In the genomic region with DNA sequence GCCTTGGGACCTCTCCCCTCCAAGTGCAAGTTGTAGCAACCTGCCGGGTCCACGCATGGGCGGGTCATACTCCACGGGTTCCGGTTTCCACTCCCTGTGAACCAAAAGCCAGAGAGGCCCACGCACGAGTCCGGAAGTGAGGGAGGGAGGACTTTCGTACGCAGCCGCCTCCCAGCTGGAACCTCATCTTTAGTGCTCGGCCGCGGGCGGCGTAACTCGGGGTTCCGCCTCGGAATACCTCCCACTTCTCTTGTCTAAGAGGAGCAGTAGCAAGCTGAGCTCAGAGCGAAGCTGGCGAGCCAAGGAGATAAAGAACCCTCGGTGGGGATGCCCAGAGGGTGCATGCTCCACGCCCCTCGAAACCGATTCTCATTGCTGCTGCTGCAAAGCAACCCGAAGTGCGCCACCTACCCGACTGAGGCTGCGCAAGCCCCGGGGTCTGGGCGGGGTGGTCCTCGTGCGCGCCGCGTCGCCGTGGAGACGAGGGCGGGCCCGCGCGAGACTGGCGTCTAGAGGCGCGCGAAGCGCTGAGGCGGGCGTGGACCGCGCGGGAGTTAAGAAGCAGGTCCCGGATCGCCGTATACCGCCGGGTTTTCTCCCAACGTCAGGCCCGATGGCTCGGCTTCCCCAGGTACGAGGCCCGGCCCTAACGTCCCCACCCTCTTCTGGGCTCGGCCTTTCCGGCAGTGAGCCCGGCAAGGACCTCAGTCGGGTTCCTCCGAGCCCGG, we compare ENCODE assay signal across 1 cellular context.
TF ChIP-seq lines count a peak whose summit lies in the region.

A gene with protein sequence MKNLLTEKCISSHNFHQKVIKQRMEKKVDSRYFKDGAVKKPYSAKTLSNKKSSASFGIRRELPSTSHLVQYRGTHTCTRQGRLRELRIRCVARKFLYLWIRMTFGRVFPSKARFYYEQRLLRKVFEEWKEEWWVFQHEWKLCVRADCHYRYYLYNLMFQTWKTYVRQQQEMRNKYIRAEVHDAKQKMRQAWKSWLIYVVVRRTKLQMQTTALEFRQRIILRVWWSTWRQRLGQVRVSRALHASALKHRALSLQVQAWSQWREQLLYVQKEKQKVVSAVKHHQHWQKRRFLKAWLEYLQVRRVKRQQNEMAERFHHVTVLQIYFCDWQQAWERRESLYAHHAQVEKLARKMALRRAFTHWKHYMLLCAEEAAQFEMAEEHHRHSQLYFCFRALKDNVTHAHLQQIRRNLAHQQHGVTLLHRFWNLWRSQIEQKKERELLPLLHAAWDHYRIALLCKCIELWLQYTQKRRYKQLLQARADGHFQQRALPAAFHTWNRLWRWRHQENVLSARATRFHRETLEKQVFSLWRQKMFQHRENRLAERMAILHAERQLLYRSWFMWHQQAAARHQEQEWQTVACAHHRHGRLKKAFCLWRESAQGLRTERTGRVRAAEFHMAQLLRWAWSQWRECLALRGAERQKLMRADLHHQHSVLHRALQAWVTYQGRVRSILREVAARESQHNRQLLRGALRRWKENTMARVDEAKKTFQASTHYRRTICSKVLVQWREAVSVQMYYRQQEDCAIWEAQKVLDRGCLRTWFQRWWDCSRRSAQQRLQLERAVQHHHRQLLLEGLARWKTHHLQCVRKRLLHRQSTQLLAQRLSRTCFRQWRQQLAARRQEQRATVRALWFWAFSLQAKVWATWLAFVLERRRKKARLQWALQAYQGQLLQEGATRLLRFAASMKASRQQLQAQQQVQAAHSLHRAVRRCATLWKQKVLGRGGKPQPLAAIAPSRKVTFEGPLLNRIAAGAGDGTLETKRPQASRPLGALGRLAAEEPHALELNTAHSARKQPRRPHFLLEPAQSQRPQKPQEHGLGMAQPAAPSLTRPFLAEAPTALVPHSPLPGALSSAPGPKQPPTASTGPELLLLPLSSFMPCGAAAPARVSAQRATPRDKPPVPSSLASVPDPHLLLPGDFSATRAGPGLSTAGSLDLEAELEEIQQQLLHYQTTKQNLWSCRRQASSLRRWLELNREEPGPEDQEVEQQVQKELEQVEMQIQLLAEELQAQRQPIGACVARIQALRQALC (plus strand): TSS at position 530 of the 728 bp plus-strand sequence. CDS start 11,749 bp downstream, outside the sequence.

TF ChIP-seq in HepG2, 621 proteins besides CTCF, POLR2A, EP300 and RAD21 (continued from another document and continues in another):
- TF ChIP-seq HCFC1 (IDR thresholded peaks at IDR 0.05; ENCODE audit: low read depth, low read length) (no peak), ZNF253 (CRISPR knock-in tag; IDR thresholded peaks at IDR 0.05; ENCODE audit: borderline replicate concordance) (no peak), POLR2AphosphoS2 (IDR thresholded peaks at IDR 0.05; ENCODE audit: low read depth, low read length) (no peak), HNF4G (IDR thresholded peaks at IDR 0.05; ENCODE audit: borderline replicate concordance, low read depth, low read length) (no peak), HNF4G (CRISPR knock-in tag; IDR thresholded peaks at IDR 0.05; ENCODE audit: borderline replicate concordance, low read depth) (no peak), ZBTB20 (CRISPR knock-in tag; IDR thresholded peaks at IDR 0.05; ENCODE audit: borderline replicate concordance, low read depth) (no peak), ZNF644 (CRISPR knock-in tag; IDR thresholded peaks at IDR 0.05; ENCODE audit: low read depth) (no peak), HOXA5 (CRISPR knock-in tag; IDR thresholded peaks at IDR 0.05) (no peak), ZNF775 (CRISPR knock-in tag; IDR thresholded peaks at IDR 0.05; ENCODE audit: borderline replicate concordance) (no peak), GATAD2A (CRISPR knock-in tag; IDR thresholded peaks at IDR 0.05) (peak; percentile 56), MYNN (CRISPR knock-in tag; IDR thresholded peaks at IDR 0.05; ENCODE audit: low read depth) (no peak; the same call in 1 of the 2 replicates), PRPF4 (IDR thresholded peaks at IDR 0.05; ENCODE audit: low read depth, low read length, poor library complexity, severe bottlenecking) (no peak), ZNF713 (CRISPR knock-in tag; IDR thresholded peaks at IDR 0.05) (no peak), LCORL (IDR thresholded peaks at IDR 0.05) (no peak), LCORL (CRISPR knock-in tag; IDR thresholded peaks at IDR 0.05) (peak; percentile 66), ZNF382 (CRISPR knock-in tag; IDR thresholded peaks at IDR 0.05; ENCODE audit: borderline replicate concordance) (no peak), ZNF850 (CRISPR knock-in tag; conservative IDR thresholded peaks at IDR 0.05) (no peak), KLF16 (CRISPR knock-in tag; IDR thresholded peaks at IDR 0.05) (no peak; a peak in 1 of 4 replicates), ZNF337 (CRISPR knock-in tag; IDR thresholded peaks at IDR 0.05; ENCODE audit: borderline replicate concordance, low read depth) (no peak), ZNF121 (CRISPR knock-in tag; IDR thresholded peaks at IDR 0.05) (no peak), ZSCAN9 (CRISPR knock-in tag; IDR thresholded peaks at IDR 0.05; ENCODE audit: borderline replicate concordance) (no peak), MTA1 (CRISPR knock-in tag; IDR thresholded peaks at IDR 0.05; ENCODE audit: borderline replicate concordance) (peak; percentile 66; the same call in 1 of the 2 replicates), SMC3 (IDR thresholded peaks at IDR 0.05; ENCODE audit: low read length) (no peak), ZNF614 (CRISPR knock-in tag; IDR thresholded peaks at IDR 0.05; ENCODE audit: borderline replicate concordance) (peak; percentile 50; the same call in 1 of the 2 replicates), NKX3-1 (CRISPR knock-in tag; IDR thresholded peaks at IDR 0.05) (peak; percentile 42; the same call in 1 of the 2 replicates), SMAD1 (CRISPR knock-in tag; IDR thresholded peaks at IDR 0.05; ENCODE audit: borderline replicate concordance, low read depth) (peak; percentile 74; the same call in 1 of the 2 replicates)
- TF ChIP-seq, protein P1, sequence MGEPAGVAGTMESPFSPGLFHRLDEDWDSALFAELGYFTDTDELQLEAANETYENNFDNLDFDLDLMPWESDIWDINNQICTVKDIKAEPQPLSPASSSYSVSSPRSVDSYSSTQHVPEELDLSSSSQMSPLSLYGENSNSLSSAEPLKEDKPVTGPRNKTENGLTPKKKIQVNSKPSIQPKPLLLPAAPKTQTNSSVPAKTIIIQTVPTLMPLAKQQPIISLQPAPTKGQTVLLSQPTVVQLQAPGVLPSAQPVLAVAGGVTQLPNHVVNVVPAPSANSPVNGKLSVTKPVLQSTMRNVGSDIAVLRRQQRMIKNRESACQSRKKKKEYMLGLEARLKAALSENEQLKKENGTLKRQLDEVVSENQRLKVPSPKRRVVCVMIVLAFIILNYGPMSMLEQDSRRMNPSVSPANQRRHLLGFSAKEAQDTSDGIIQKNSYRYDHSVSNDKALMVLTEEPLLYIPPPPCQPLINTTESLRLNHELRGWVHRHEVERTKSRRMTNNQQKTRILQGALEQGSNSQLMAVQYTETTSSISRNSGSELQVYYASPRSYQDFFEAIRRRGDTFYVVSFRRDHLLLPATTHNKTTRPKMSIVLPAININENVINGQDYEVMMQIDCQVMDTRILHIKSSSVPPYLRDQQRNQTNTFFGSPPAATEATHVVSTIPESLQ (CRISPR knock-in tag; conservative IDR thresholded peaks at IDR 0.05) = no peak
- TF ChIP-seq, protein P2, sequence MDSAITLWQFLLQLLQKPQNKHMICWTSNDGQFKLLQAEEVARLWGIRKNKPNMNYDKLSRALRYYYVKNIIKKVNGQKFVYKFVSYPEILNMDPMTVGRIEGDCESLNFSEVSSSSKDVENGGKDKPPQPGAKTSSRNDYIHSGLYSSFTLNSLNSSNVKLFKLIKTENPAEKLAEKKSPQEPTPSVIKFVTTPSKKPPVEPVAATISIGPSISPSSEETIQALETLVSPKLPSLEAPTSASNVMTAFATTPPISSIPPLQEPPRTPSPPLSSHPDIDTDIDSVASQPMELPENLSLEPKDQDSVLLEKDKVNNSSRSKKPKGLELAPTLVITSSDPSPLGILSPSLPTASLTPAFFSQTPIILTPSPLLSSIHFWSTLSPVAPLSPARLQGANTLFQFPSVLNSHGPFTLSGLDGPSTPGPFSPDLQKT (CRISPR knock-in tag; IDR thresholded peaks at IDR 0.05; ENCODE audit: borderline replicate concordance) = 0 out of 2 replicates have a peak, but pooled peaks have one; percentile 27
- TF ChIP-seq, protein P3, sequence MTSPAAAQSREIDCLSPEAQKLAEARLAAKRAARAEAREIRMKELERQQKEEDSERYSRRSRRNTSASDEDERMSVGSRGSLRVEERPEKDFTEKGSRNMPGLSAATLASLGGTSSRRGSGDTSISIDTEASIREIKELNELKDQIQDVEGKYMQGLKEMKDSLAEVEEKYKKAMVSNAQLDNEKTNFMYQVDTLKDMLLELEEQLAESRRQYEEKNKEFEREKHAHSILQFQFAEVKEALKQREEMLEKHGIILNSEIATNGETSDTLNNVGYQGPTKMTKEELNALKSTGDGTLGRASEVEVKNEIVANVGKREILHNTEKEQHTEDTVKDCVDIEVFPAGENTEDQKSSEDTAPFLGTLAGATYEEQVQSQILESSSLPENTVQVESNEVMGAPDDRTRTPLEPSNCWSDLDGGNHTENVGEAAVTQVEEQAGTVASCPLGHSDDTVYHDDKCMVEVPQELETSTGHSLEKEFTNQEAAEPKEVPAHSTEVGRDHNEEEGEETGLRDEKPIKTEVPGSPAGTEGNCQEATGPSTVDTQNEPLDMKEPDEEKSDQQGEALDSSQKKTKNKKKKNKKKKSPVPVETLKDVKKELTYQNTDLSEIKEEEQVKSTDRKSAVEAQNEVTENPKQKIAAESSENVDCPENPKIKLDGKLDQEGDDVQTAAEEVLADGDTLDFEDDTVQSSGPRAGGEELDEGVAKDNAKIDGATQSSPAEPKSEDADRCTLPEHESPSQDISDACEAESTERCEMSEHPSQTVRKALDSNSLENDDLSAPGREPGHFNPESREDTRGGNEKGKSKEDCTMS (CRISPR knock-in tag; conservative IDR thresholded peaks at IDR 0.05) = no peak
- TF ChIP-seq, protein P4, sequence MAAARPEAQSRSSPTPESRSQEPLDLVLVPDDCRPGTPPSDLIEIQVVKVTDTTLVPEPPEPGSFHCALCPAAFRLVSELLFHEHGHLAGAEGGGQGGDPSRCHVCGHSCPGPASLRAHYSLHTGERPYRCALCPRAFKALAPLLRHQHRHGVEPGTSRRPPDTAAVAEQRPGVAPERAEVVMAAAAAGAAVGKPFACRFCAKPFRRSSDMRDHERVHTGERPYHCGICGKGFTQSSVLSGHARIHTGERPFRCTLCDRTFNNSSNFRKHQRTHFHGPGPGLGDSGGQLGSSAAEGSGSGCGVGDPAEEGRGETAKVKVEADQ (CRISPR knock-in tag; IDR thresholded peaks at IDR 0.05; ENCODE audit: borderline replicate concordance) = no peak
- TF ChIP-seq, protein P5, sequence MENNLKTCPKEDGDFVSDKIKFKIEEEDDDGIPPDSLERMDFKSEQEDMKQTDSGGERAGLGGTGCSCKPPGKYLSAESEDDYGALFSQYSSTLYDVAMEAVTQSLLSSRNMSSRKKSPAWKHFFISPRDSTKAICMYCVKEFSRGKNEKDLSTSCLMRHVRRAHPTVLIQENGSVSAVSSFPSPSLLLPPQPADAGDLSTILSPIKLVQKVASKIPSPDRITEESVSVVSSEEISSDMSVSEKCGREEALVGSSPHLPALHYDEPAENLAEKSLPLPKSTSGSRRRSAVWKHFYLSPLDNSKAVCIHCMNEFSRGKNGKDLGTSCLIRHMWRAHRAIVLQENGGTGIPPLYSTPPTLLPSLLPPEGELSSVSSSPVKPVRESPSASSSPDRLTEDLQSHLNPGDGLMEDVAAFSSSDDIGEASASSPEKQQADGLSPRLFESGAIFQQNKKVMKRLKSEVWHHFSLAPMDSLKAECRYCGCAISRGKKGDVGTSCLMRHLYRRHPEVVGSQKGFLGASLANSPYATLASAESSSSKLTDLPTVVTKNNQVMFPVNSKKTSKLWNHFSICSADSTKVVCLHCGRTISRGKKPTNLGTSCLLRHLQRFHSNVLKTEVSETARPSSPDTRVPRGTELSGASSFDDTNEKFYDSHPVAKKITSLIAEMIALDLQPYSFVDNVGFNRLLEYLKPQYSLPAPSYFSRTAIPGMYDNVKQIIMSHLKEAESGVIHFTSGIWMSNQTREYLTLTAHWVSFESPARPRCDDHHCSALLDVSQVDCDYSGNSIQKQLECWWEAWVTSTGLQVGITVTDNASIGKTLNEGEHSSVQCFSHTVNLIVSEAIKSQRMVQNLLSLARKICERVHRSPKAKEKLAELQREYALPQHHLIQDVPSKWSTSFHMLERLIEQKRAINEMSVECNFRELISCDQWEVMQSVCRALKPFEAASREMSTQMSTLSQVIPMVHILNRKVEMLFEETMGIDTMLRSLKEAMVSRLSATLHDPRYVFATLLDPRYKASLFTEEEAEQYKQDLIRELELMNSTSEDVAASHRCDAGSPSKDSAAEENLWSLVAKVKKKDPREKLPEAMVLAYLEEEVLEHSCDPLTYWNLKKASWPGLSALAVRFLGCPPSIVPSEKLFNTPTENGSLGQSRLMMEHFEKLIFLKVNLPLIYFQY (CRISPR knock-in tag; IDR thresholded peaks at IDR 0.05; ENCODE audit: borderline replicate concordance) = no peak
- TF ChIP-seq, protein P6, sequence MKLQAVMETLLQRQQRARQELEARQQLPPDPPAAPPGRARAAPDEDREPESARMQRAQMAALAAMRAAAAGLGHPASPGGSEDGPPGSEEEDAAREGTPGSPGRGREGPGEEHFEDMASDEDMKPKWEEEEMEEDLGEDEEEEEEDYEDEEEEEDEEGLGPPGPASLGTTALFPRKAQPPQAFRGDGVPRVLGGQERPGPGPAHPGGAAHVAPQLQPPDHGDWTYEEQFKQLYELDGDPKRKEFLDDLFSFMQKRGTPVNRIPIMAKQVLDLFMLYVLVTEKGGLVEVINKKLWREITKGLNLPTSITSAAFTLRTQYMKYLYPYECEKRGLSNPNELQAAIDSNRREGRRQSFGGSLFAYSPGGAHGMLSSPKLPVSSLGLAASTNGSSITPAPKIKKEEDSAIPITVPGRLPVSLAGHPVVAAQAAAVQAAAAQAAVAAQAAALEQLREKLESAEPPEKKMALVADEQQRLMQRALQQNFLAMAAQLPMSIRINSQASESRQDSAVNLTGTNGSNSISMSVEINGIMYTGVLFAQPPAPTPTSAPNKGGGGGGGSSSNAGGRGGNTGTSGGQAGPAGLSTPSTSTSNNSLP (IDR thresholded peaks at IDR 0.05; ENCODE audit: low read depth, low read length) = no peak
- TF ChIP-seq, protein P7, sequence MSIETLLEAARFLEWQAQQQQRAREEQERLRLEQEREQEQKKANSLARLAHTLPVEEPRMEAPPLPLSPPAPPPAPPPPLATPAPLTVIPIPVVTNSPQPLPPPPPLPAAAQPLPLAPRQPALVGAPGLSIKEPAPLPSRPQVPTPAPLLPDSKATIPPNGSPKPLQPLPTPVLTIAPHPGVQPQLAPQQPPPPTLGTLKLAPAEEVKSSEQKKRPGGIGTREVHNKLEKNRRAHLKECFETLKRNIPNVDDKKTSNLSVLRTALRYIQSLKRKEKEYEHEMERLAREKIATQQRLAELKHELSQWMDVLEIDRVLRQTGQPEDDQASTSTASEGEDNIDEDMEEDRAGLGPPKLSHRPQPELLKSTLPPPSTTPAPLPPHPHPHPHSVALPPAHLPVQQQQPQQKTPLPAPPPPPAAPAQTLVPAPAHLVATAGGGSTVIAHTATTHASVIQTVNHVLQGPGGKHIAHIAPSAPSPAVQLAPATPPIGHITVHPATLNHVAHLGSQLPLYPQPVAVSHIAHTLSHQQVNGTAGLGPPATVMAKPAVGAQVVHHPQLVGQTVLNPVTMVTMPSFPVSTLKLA (IDR thresholded peaks at IDR 0.05) = peak; percentile 60
